In genomic region chr11:33065445-33066178, GRCh38 we compare ENCODE assay signal across 9 cellular contexts. TPM values are rescaled to one million over a fixed set of nuclear protein-coding genes. Genes with fewer than 3 reads are reported as not detected.
A peak's percentile ranks its signal among the peaks of the same experiment; 100 is the strongest.
DNase-seq lines count a peak whose midpoint lies in the region; ATAC-seq, FAIRE-seq and TF ChIP-seq lines count a peak whose summit lies in the region.
"Had no signal": no experiment of that assay in that cellular context is flagged by ENCODE, and none has a peak within 500 bp of the region (broad histone marks: within the 10 kb centered on the region; RNA-seq: fewer than 3 reads in every experiment).

No MANE protein-coding gene starts in this region.

- DNase-seq in NCI-H1417 (lab: John Stamatoyannopoulos, UW) (peak; percentile 31 to 73 (median 37)), NCI-H1417 treated with DMSO at 0.1 percent for 48 hours (lab: John Stamatoyannopoulos, UW) (no peak), NOMO-1 treated with DMSO at 0.1 percent for 48 hours (lab: John Stamatoyannopoulos, UW; ENCODE audit: unreplicated experiment) (peak; percentile 41), endothelial cell of umbilical vein (ENCODE audit: low read depth, low spot score) (peak; percentile 56), mucosa of gallbladder (ENCODE audit: low spot score) (peak; percentile 69)
- peak; percentile 22 for DNase-seq in activated CD8-positive, alpha-beta memory T cell treated with anti-CD3 and anti-CD28 coated beads, Interleukin-2, amount 50 U/mL, for 1 hour (ENCODE audit: extremely low read depth)
- peak; percentile 80 for DNase-seq in stimulated activated CD8-positive, alpha-beta memory T cell treated with anti-CD3 and anti-CD28 coated beads, Interleukin-4, amount 100 ng/mL, for 48 hours

- CTCF ChIA-PET in endothelial cell of umbilical vein (lab: Charles Lee), result interaction anchor here (0.6 to 3.3 kb wide), 32 partner anchors 8 to 690 kb away, joined by 3 to 32 read pairs (median 5); partner anchors contain the start of genes QSER1 and TCP11L1

- no peak overlapping the region for H3K9ac ChIP-seq in endothelial cell of umbilical vein (replicated peaks; ENCODE audit: extremely low read depth, insufficient read depth, low read length)
- H3K9ac ChIP-seq: BLaER1 had no signal

- ATAC-seq in HG03354 (IDR thresholded peaks at IDR 0.05; ENCODE audit: poor library complexity, severe bottlenecking, unreplicated experiment), result peak; percentile 66

- peaks cover 0 to 4% of the 10 kb centered on the region in 2 experiments for H3K36me3 ChIP-seq in endothelial cell of umbilical vein (ENCODE audit: control insufficient read depth in 2 of 2, extremely low read depth in 1 of 2, insufficient read depth in 2 of 2, low read length in 2 of 2)

- peaks cover 2% of the 10 kb centered on the region for H3K4me1 ChIP-seq in endothelial cell of umbilical vein (ENCODE audit: control insufficient read depth, extremely low read depth, insufficient read depth, low read length)

- no peak overlapping the region for H3K4me2 ChIP-seq in endothelial cell of umbilical vein (ENCODE audit: insufficient read depth, low read length)
- H3K4me2 ChIP-seq: BLaER1 had no signal

- no peaks in the 10 kb centered on the region for H3K27me3 ChIP-seq in endothelial cell of umbilical vein (ENCODE audit: control insufficient read depth in 2 of 2, insufficient read depth in 2 of 2, low read length in 2 of 2)
- H3K27me3 ChIP-seq: BLaER1 had no signal

- H3K27ac ChIP-seq in endothelial cell of umbilical vein (ENCODE audit: insufficient read depth, low read depth, low read length), result no peak overlapping the region
- H3K27ac ChIP-seq: BLaER1 had no signal

- no peak overlapping the region for H2AFZ ChIP-seq in endothelial cell of umbilical vein (ENCODE audit: low read depth, low read length)

- dilution Hi-C loops in endothelial cell of umbilical vein (cut with MboI; ENCODE audit: extremely low pct_ligation_motif_present, low sequenced_read_pairs), result no loop called here

- no TSS peak for BruUV-seq in endothelial cell of umbilical vein (replicated peaks; lab: Mats Ljungman, UMichigan)

- peak; percentile 87 to 93 for TF ChIP-seq CTCF in endothelial cell of umbilical vein (IDR thresholded peaks at IDR 0.05; ENCODE audit: extremely low read depth in 1 of 2, insufficient read depth in 1 of 2, low read depth in 1 of 2, low read length in 2 of 2)

- no peaks in the 10 kb centered on the region for H3K9me3 ChIP-seq in endothelial cell of umbilical vein (replicated peaks; ENCODE audit: control insufficient read depth, insufficient read depth, low read length)
- H3K9me3 ChIP-seq: BLaER1 had no signal

- H3K79me2 ChIP-seq in endothelial cell of umbilical vein (ENCODE audit: control insufficient read depth, insufficient read depth, low read length), result no peaks in the 10 kb centered on the region

- TF ChIP-seq POLR2A in endothelial cell of umbilical vein (IDR thresholded peaks at IDR 0.05; ENCODE audit: low read depth, low read length), result no peak

- no peak overlapping the region for H3K4me3 ChIP-seq in endothelial cell of umbilical vein (replicated peaks in 1 of 3; ENCODE audit: insufficient read depth in 1 of 3, low read depth in 1 of 3, low read length in 3 of 3)
- H3K4me3 ChIP-seq: BLaER1 had no signal

- POLR2A ChIA-PET in endothelial cell of umbilical vein (lab: Charles Lee), result no interaction called here

- FAIRE-seq in endothelial cell of umbilical vein (lab: Jason Lieb, UNC), result peak; percentile 88

- no peaks in the 10 kb centered on the region for H3K9me1 ChIP-seq in endothelial cell of umbilical vein (replicated peaks; ENCODE audit: control insufficient read depth, extremely low read depth, insufficient read depth, low read length)

- no peaks in the 10 kb centered on the region for H4K20me1 ChIP-seq in endothelial cell of umbilical vein (replicated peaks; ENCODE audit: control insufficient read depth, extremely low read depth, insufficient read depth, low read length)

- intact Hi-C loops in endothelial cell of umbilical vein (cut with micrococcal nuclease), result loop anchor here (1.0 to 2.0 kb wide), 5 partner anchors 26 to 256 kb away; partner anchors contain the start of gene TCP11L1

TF ChIP-seq in endothelial cell of umbilical vein, 7 proteins besides CTCF, POLR2A, EP300 and RAD21:
- no peak for TF ChIP-seq MYC (IDR thresholded peaks at IDR 0.05; ENCODE audit: low read depth, low read length)
- TF ChIP-seq GATA2 (IDR thresholded peaks at IDR 0.05; ENCODE audit: insufficient read depth, insufficient read length, low read depth, low read length), result no peak
- TF ChIP-seq, protein P1, sequence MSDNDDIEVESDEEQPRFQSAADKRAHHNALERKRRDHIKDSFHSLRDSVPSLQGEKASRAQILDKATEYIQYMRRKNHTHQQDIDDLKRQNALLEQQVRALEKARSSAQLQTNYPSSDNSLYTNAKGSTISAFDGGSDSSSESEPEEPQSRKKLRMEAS (IDR thresholded peaks at IDR 0.05; ENCODE audit: insufficient read depth, insufficient read length), result no peak
- TF ChIP-seq POLR2AphosphoS5 (IDR thresholded peaks at IDR 0.05; ENCODE audit: insufficient read depth, low read depth, low read length), result no peak
- no peak for TF ChIP-seq EZH2 (IDR thresholded peaks at IDR 0.05; ENCODE audit: borderline replicate concordance, low read depth, low read length, severe bottlenecking)
- TF ChIP-seq FOS (IDR thresholded peaks at IDR 0.05; ENCODE audit: borderline replicate concordance, insufficient read depth, low read length), result no peak
- no peak for TF ChIP-seq JUN (IDR thresholded peaks at IDR 0.05; ENCODE audit: borderline replicate concordance, insufficient read depth, insufficient read length, low read depth)

RNA-seq across cellular contexts. Expression of gene TCP11L1, which starts 26.2 kb away (rescaled TPM):
- total RNA-seq in endothelial cell of umbilical vein (18.1 and 20.0 TPM in 2 replicates), mucosa of gallbladder (40.7 TPM)
- polyA plus RNA-seq in endothelial cell of umbilical vein, result 11.0 and 12.1 TPM in 2 replicates
- polyA plus RNA-seq in endothelial cell of umbilical vein (2011; cell fraction: cytosol; rRNA removed), result 10.6 and 11.0 TPM in 2 replicates
- 13.0 and 13.8 TPM in 2 replicates for polyA plus RNA-seq in endothelial cell of umbilical vein (2011; cell fraction: nucleus; rRNA removed)
- polyA plus RNA-seq in endothelial cell of umbilical vein (2012), result 11.7 and 12.6 TPM in 2 replicates
- polyA minus RNA-seq in endothelial cell of umbilical vein, result 31.8 and 34.5 TPM in 2 replicates
- polyA minus RNA-seq in endothelial cell of umbilical vein (2011; cell fraction: cytosol; rRNA and poly(A)+ RNA removed), result 17.4 TPM
- 12.8 and 19.6 TPM in 2 replicates for polyA minus RNA-seq in endothelial cell of umbilical vein (2011; cell fraction: nucleus; rRNA and poly(A)+ RNA removed)

RNA-seq across cellular contexts. Expression of gene DEPDC7, which starts 49.9 kb away (rescaled TPM):
- total RNA-seq in endothelial cell of umbilical vein, result 0.18 TPM in 1 of 2 replicates, not detected in the other
- polyA plus RNA-seq in endothelial cell of umbilical vein, result 0.05 and 0.08 TPM in 2 replicates
- polyA plus RNA-seq in endothelial cell of umbilical vein (2011; cell fraction: cytosol; rRNA removed), result 0.24 and 0.26 TPM in 2 replicates
- 0.35 and 0.57 TPM in 2 replicates for polyA plus RNA-seq in endothelial cell of umbilical vein (2011; cell fraction: nucleus; rRNA removed)
- polyA plus RNA-seq in endothelial cell of umbilical vein (2012), result 0.60 TPM in 2 replicates
- polyA minus RNA-seq in endothelial cell of umbilical vein, result not detected in 2 replicates
- 10.2 TPM for polyA minus RNA-seq in endothelial cell of umbilical vein (2011; cell fraction: cytosol; rRNA and poly(A)+ RNA removed)
- polyA minus RNA-seq in endothelial cell of umbilical vein (2011; cell fraction: nucleus; rRNA and poly(A)+ RNA removed), result 0.24 and 0.53 TPM in 2 replicates
- 10.4 TPM for total RNA-seq in mucosa of gallbladder
